Comparison of ENCODE assay signal across 9 cellular contexts in genomic region chr18:74524915-74525314, GRCh38. TPM values are rescaled to one million over a fixed set of nuclear protein-coding genes. Genes with fewer than 3 reads are reported as not detected.
"Had no signal": no experiment of that assay in that cellular context is flagged by ENCODE, and none has a peak within 500 bp of the region (broad histone marks: within the 10 kb centered on the region; RNA-seq: fewer than 3 reads in every experiment).

No MANE protein-coding gene starts in this region.

RNA-seq across cellular contexts. Expression of gene CNDP1, which starts 9.4 kb away (rescaled TPM):
- total RNA-seq: K562, LHCN-M2, MCF 10A, OCI-LY7, PC-3, Right ventricle myocardium inferior, RPMI7951, SJCRH30 had no signal
- polyA plus RNA-seq: IgD-negative memory B cell, K562 had no signal
